Comparison of ENCODE assay signal across 21 cellular contexts in genomic region chr17:35953720-35954119, GRCh38. TPM values are rescaled to one million over a fixed set of nuclear protein-coding genes. Genes with fewer than 3 reads are reported as not detected.
DNase-seq lines count a peak whose midpoint lies in the region; ATAC-seq, FAIRE-seq and TF ChIP-seq lines count a peak whose summit lies in the region.
"Had no signal": no experiment of that assay in that cellular context is flagged by ENCODE, and none has a peak within 500 bp of the region (broad histone marks: within the 10 kb centered on the region; RNA-seq: fewer than 3 reads in every experiment).

No MANE protein-coding gene starts in this region.

- no peaks in the 10 kb centered on the region for H3K36me3 ChIP-seq in H1 (ENCODE audit: control insufficient read depth in 2 of 4, insufficient read depth in 4 of 4, low read length in 3 of 4)
- H3K36me3 ChIP-seq in neural progenitor cell = no peaks in the 10 kb centered on the region
- H3K36me3 ChIP-seq: HAP-1 had no signal

- H3F3A ChIP-seq in neural progenitor cell (ENCODE audit: low read depth) = no peaks in the 10 kb centered on the region

- H2BK5ac ChIP-seq in H9 (ENCODE audit: insufficient read length, low read length) (no peak overlapping the region), H1 (ENCODE audit: low read depth, low read length) (no peak overlapping the region)

- no peaks in the 10 kb centered on the region for H3K9me3 ChIP-seq in H9 (ENCODE audit: control insufficient read depth, low read depth, low read length)
- H3K9me3 ChIP-seq in H1 (ENCODE audit: insufficient read depth in 2 of 2, low read depth in 1 of 2, low read length in 1 of 2) = no peaks in the 10 kb centered on the region
- no peaks in the 10 kb centered on the region for H3K9me3 ChIP-seq in neural progenitor cell (ENCODE audit: low read depth)
- H3K9me3 ChIP-seq: HAP-1 had no signal

- H3K4me3 Mint-ChIP-seq in H9 (no peak overlapping the region), neural progenitor cell (no peak overlapping the region)
- H3K4me3 Mint-ChIP-seq: CD4-positive, alpha-beta memory T cell; HFFc6 had no signal

- peak overlapping the region; percentile 80 for H3K18ac ChIP-seq in H9 (ENCODE audit: insufficient read length, low read depth, low read length)
- H3K18ac ChIP-seq in H1 (ENCODE audit: extremely low read depth, low read length) = no peak overlapping the region

- no peak for TF ChIP-seq POLR2A in H1 (IDR thresholded peaks at IDR 0.05; ENCODE audit: control extremely low read depth in 1 of 2, low read depth in 2 of 2, low read length in 2 of 2)

- H3K27me3 ChIP-seq in H9 (ENCODE audit: insufficient read depth, low read length) (no peaks in the 10 kb centered on the region), H1 (replicated peaks in 1 of 4; ENCODE audit: control insufficient read depth in 3 of 4, extremely low read depth in 1 of 4, insufficient read depth in 3 of 4, low read length in 3 of 4) (no peaks in the 10 kb centered on the region), neural progenitor cell (no peaks in the 10 kb centered on the region)

- H3K27me3 Mint-ChIP-seq in H9 (ENCODE audit: low read depth) = peaks cover 6% of the 10 kb centered on the region
- H3K27me3 Mint-ChIP-seq in neural progenitor cell (ENCODE audit: insufficient read depth, low read depth) = peaks cover 3% of the 10 kb centered on the region

- H3K4me1 ChIP-seq in H9 (ENCODE audit: insufficient read depth, low read length) = no peaks in the 10 kb centered on the region; the same call in 1 of the 2 replicates
- H3K4me1 ChIP-seq in H1 (replicated peaks in 1 of 4; ENCODE audit: control insufficient read depth in 3 of 4, insufficient read depth in 4 of 4, low read length in 3 of 4) = peaks cover 0 to 7% (median 2%) of the 10 kb centered on the region in 4 experiments; a peak in 4 of 7 replicates
- peaks cover 10% of the 10 kb centered on the region for H3K4me1 ChIP-seq in neural progenitor cell
- H3K4me1 ChIP-seq: HAP-1 had no signal

- ATAC-seq in HG02798 (IDR thresholded peaks at IDR 0.05; ENCODE audit: poor library complexity, unreplicated experiment) (no peak), HG02588 (IDR thresholded peaks at IDR 0.05; ENCODE audit: unreplicated experiment) (no peak)

- H2BK20ac ChIP-seq in H9 (ENCODE audit: low read depth, low read length, poor library complexity, severe bottlenecking) (no peak overlapping the region), H1 (ENCODE audit: low read length) (no peak overlapping the region)

- H3K79me2 ChIP-seq in H9 (ENCODE audit: insufficient read depth, low read length) (no peaks in the 10 kb centered on the region), H1 (ENCODE audit: control insufficient read depth in 1 of 2, insufficient read depth in 2 of 2, low read length in 2 of 2) (no peaks in the 10 kb centered on the region), neural progenitor cell (ENCODE audit: low read depth) (no peaks in the 10 kb centered on the region)

- peak; percentile 53 for DNase-seq in H9
- DNase-seq in H1 (ENCODE audit: low read depth in 1 of 2, low spot score in 2 of 2) = peak in 1 of 2 experiments; percentile 58
- peak; percentile 24 for DNase-seq in neural progenitor cell (ENCODE audit: low spot score)
- DNase-seq in activated naive CD4-positive, alpha-beta T cell treated with anti-CD3 and anti-CD28 coated beads, Interleukin-2, amount 50 U/mL, for 16 hours = no peak
- DNase-seq: C1 segment of cervical spinal cord; Calu3; CD4-positive, alpha-beta memory T cell; COR-L47; DMS53; DMS79 treated with DMSO at 0.1 percent for 48 hours; HFFc6 had no signal

- H3K56ac ChIP-seq in H9 (ENCODE audit: insufficient read length, low read depth, low read length) (no peak overlapping the region), H1 (replicated peaks; ENCODE audit: insufficient read length, low read depth, low read length) (no peak overlapping the region)

- H3K23ac ChIP-seq in H9 (ENCODE audit: insufficient read length, low read depth, low read length) = no peak overlapping the region
- no peak overlapping the region for H3K23ac ChIP-seq in H1 (ENCODE audit: insufficient read length)

- no peaks in the 10 kb centered on the region for H3K9me3 Mint-ChIP-seq in H9
- H3K9me3 Mint-ChIP-seq in neural progenitor cell = no peaks in the 10 kb centered on the region
- H3K9me3 Mint-ChIP-seq: HFFc6 had no signal

- TF ChIP-seq CTCF in H9 (conservative IDR thresholded peaks at IDR 0.05) (no peak), H1 (IDR thresholded peaks at IDR 0.05; ENCODE audit: control extremely low read depth in 1 of 3, insufficient read depth in 1 of 3, low read depth in 1 of 3, low read length in 3 of 3) (no peak), neural progenitor cell (IDR thresholded peaks at IDR 0.05) (no peak)

- H3K36me3 Mint-ChIP-seq in H9 (ENCODE audit: insufficient read depth in 1 of 3, low read depth in 3 of 3) (no peaks in the 10 kb centered on the region), neural progenitor cell (no peaks in the 10 kb centered on the region)
- H3K36me3 Mint-ChIP-seq: CD4-positive, alpha-beta memory T cell had no signal

- POLR2A ChIA-PET in H1 (lab: Charles Lee; ENCODE audit: partially characterized antibody) = no interaction called here

- H3K14ac ChIP-seq in H9 (ENCODE audit: insufficient read depth, low read length) (peak overlapping the region; percentile 63), H1 (ENCODE audit: insufficient read length) (no peak overlapping the region)

- FAIRE-seq in H1 (lab: Jason Lieb, UNC) = no peak
- FAIRE-seq: G401.6, GM12892 had no signal

- TF ChIP-seq EP300 in H1 (IDR thresholded peaks at IDR 0.05; ENCODE audit: borderline replicate concordance in 1 of 2, low read depth in 2 of 2, low read length in 2 of 2) = no peak

- H3K79me1 ChIP-seq in H9 (ENCODE audit: insufficient read depth, low read depth, low read length, poor library complexity, severe bottlenecking) = no peaks in the 10 kb centered on the region
- H3K79me1 ChIP-seq in H1 (ENCODE audit: low read depth, low read length) = no peaks in the 10 kb centered on the region

- CTCF ChIA-PET in H1 (lab: Charles Lee; ENCODE audit: partially characterized antibody) = no interaction called here

- H3K9ac ChIP-seq in H9 (ENCODE audit: extremely low read depth, insufficient read length, low read length) (no peak overlapping the region), H1 (replicated peaks in 1 of 4; ENCODE audit: extremely low read depth in 1 of 4, low read depth in 3 of 4, low read length in 3 of 4) (no peak overlapping the region), neural progenitor cell (no peak overlapping the region)

- H3K4me3 ChIP-seq in H1 (ENCODE audit: extremely low read depth in 1 of 4, insufficient read depth in 2 of 4, low read depth in 3 of 4, low read length in 4 of 4) (no peak overlapping the region), neural progenitor cell (no peak overlapping the region)
- H3K4me3 ChIP-seq: HAP-1 had no signal

- no peak overlapping the region for H2AK5ac ChIP-seq in H9 (ENCODE audit: insufficient read length, low read length)
- H2AK5ac ChIP-seq in H1 (ENCODE audit: low read depth, low read length) = no peak overlapping the region

- TF ChIP-seq RAD21 in H1 (IDR thresholded peaks at IDR 0.05 in 1 of 2, conservative IDR thresholded peaks at IDR 0.05 in 1 of 2; ENCODE audit: low read depth in 2 of 2, low read length in 2 of 2) = no peak

- H4K8ac ChIP-seq in H9 (replicated peaks; ENCODE audit: insufficient read length, low read depth, low read length) = no peak overlapping the region
- peak overlapping the region; percentile 91 for H4K8ac ChIP-seq in H1 (ENCODE audit: extremely low read depth, insufficient read depth, low read length)

- H2BK15ac ChIP-seq in H9 (ENCODE audit: low read depth, low read length) = no peak overlapping the region; the same call in 1 of the 2 replicates
- H2BK15ac ChIP-seq in H1 (ENCODE audit: low read length) = no peak overlapping the region

- no peak overlapping the region for H4K5ac ChIP-seq in H9 (ENCODE audit: insufficient read length, low read depth, low read length)
- no peak overlapping the region for H4K5ac ChIP-seq in H1 (ENCODE audit: insufficient read length, low read depth, low read length)

- H2AFZ ChIP-seq in H9 (ENCODE audit: low read length) = no peak overlapping the region
- H2AFZ ChIP-seq in H1 (ENCODE audit: low read length) = peak overlapping the region; percentile 98
- peak overlapping the region; percentile 89 for H2AFZ ChIP-seq in neural progenitor cell (replicated peaks)

- H3K4me2 ChIP-seq in H9 (ENCODE audit: insufficient read depth, insufficient read length, low read length) (no peak overlapping the region), H1 (ENCODE audit: insufficient read depth in 1 of 2, low read depth in 2 of 2, low read length in 2 of 2) (peak overlapping the region; percentile 12 to 21; a peak in 1 of 4 replicates), neural progenitor cell (peak overlapping the region; percentile 39)

- WGBS in H9 (ENCODE audit: extremely low coverage, insufficient read length, low lambda C conversion rate) = no CpG with 5 or more reads among the region's 7 CpGs
- WGBS in H1 (ENCODE audit: extremely low coverage in 1 of 2, insufficient coverage in 1 of 2, insufficient read length in 1 of 2, insufficient replicate concordance in 2 of 2, low coverage in 1 of 2, low lambda C conversion rate in 2 of 2, missing lambda C conversion rate in 1 of 2), 2 experiments = 63% methylated on average over 7 of the region's 7 CpGs; no CpG with 5 or more reads in 1 of the 2 experiments

- H2BK12ac ChIP-seq in H9 (ENCODE audit: insufficient read length, low read depth, low read length) (no peak overlapping the region), H1 (ENCODE audit: low read depth, low read length) (no peak overlapping the region)

- no peak overlapping the region for H3K4ac ChIP-seq in H9 (ENCODE audit: low read depth, low read length)
- H3K4ac ChIP-seq in H1 (replicated peaks; ENCODE audit: insufficient read length, low read depth, low read length) = no peak overlapping the region

- H3K27ac ChIP-seq in H9 (ENCODE audit: insufficient read length, low read depth, low read length) (no peak overlapping the region), H1 (ENCODE audit: low read depth, low read length) (no peak overlapping the region), neural progenitor cell (no peak overlapping the region)

- H3K4me1 Mint-ChIP-seq in H9 (peaks cover 13 to 14% of the 10 kb centered on the region in 2 experiments), neural progenitor cell (peaks cover 6% of the 10 kb centered on the region)

- H3K27ac Mint-ChIP-seq in H9 (peak overlapping the region in 1 of 3 experiments; percentile 56; a peak in 1 of 7 replicates), neural progenitor cell (no peak overlapping the region)
- H3K27ac Mint-ChIP-seq: CD4-positive, alpha-beta memory T cell; HFFc6 had no signal

- H2BK120ac ChIP-seq in H9 (ENCODE audit: low read depth, low read length, poor library complexity, severe bottlenecking) (no peak overlapping the region), H1 (replicated peaks; ENCODE audit: low read depth, low read length) (no peak overlapping the region)

- no peak overlapping the region for H4K91ac ChIP-seq in H9 (ENCODE audit: insufficient read length, low read depth, low read length)
- no peak overlapping the region for H4K91ac ChIP-seq in H1 (replicated peaks; ENCODE audit: insufficient read length, low read length)

- H4K20me1 ChIP-seq in H9 (ENCODE audit: control insufficient read depth, insufficient read depth, insufficient read length) (no peaks in the 10 kb centered on the region), H1 (replicated peaks in 1 of 2; ENCODE audit: control insufficient read depth in 1 of 2, insufficient read depth in 2 of 2, low read length in 2 of 2) (no peaks in the 10 kb centered on the region), neural progenitor cell (ENCODE audit: low read depth) (no peaks in the 10 kb centered on the region)

- H3K23me2 ChIP-seq in H9 (ENCODE audit: insufficient read length, low read depth, low read length, poor library complexity, severe bottlenecking) = no peaks in the 10 kb centered on the region
- no peaks in the 10 kb centered on the region for H3K23me2 ChIP-seq in H1 (ENCODE audit: low read depth, low read length)

- no peak overlapping the region for H3T11ph ChIP-seq in H9 (ENCODE audit: low read length)

RNA-seq across cellular contexts. Expression of gene LYZL6, which starts 10.2 kb away (rescaled TPM):
- not detected in 2 replicates for total RNA-seq in H9 (2021)
- not detected in 2 replicates for total RNA-seq in H1 (2021; fragmentation: NEBNext Ultra II Directional; extraction: Animal tissue kit (Norgen Biotek cat#: 25700))
- polyA plus RNA-seq in H1 (2011; rRNA removed) = not detected in 2 replicates
- polyA plus RNA-seq in H1 (2011; cell fraction: cytosol; rRNA removed) = not detected
- polyA plus RNA-seq in H1 (2011; cell fraction: nucleus; rRNA removed) = not detected
- not detected in 4 replicates for polyA plus RNA-seq in H1 (2012, experiment 1 of 2)
- not detected for polyA plus RNA-seq in H1 (2012, experiment 2 of 2)
- polyA plus RNA-seq in H1 (2013, experiment 1 of 2) = not detected
- not detected for polyA plus RNA-seq in H1 (2013, experiment 2 of 2)
- not detected in 2 replicates for polyA minus RNA-seq in H1 (2011; rRNA and poly(A)+ RNA removed)
- not detected for polyA minus RNA-seq in H1 (2011; cell fraction: cytosol; rRNA and poly(A)+ RNA removed)
- polyA minus RNA-seq in H1 (2011; cell fraction: nucleus; rRNA and poly(A)+ RNA removed) = not detected
- not detected in 2 replicates for total RNA-seq in neural progenitor cell (ENCODE audit: low replicate concordance)
- total RNA-seq: A172; A673; Calu3; CD4-positive, alpha-beta memory T cell; Daoy; H4; HFFc6 had no signal
- polyA plus RNA-seq: BJ; CD4-positive, alpha-beta memory T cell had no signal

RNA-seq across cellular contexts. Expression of gene RDM1, which starts 23.1 kb away (rescaled TPM):
- 9.0 and 9.8 TPM in 2 replicates for total RNA-seq in H9 (2021)
- 4.8 and 7.3 TPM in 2 replicates for total RNA-seq in H1 (2021; fragmentation: NEBNext Ultra II Directional; extraction: Animal tissue kit (Norgen Biotek cat#: 25700))
- polyA plus RNA-seq in H1 (2011; rRNA removed) = 6.2 and 9.7 TPM in 2 replicates
- polyA plus RNA-seq in H1 (2011; cell fraction: cytosol; rRNA removed) = 8.3 TPM
- 7.1 TPM for polyA plus RNA-seq in H1 (2011; cell fraction: nucleus; rRNA removed)
- polyA plus RNA-seq in H1 (2012, experiment 1 of 2) = 7.5 to 11.1 TPM (median 8.2 TPM) in 4 replicates
- 3.4 TPM for polyA plus RNA-seq in H1 (2012, experiment 2 of 2)
- 5.0 TPM for polyA plus RNA-seq in H1 (2013, experiment 1 of 2)
- polyA plus RNA-seq in H1 (2013, experiment 2 of 2) = 4.1 TPM
- polyA minus RNA-seq in H1 (2011; rRNA and poly(A)+ RNA removed) = 4.7 and 5.0 TPM in 2 replicates
- polyA minus RNA-seq in H1 (2011; cell fraction: cytosol; rRNA and poly(A)+ RNA removed) = 7.6 TPM
- polyA minus RNA-seq in H1 (2011; cell fraction: nucleus; rRNA and poly(A)+ RNA removed) = 5.1 TPM
- 22.8 and 28.8 TPM in 2 replicates for total RNA-seq in neural progenitor cell (ENCODE audit: low replicate concordance)

RNA-seq across cellular contexts. Expression of gene CCL16, which starts 27.6 kb away (rescaled TPM):
- total RNA-seq in H9 (2021) (not detected in 2 replicates), neural progenitor cell (ENCODE audit: low replicate concordance) (not detected in 2 replicates)
- not detected in 2 replicates for total RNA-seq in H1 (2021; fragmentation: NEBNext Ultra II Directional; extraction: Animal tissue kit (Norgen Biotek cat#: 25700))
- polyA plus RNA-seq in H1 (2011; rRNA removed) = not detected in 2 replicates
- polyA plus RNA-seq in H1 (2011; cell fraction: cytosol; rRNA removed) = not detected
- polyA plus RNA-seq in H1 (2011; cell fraction: nucleus; rRNA removed) = not detected
- polyA plus RNA-seq in H1 (2012, experiment 1 of 2) = not detected in 4 replicates
- polyA plus RNA-seq in H1 (2012, experiment 2 of 2) = not detected
- not detected for polyA plus RNA-seq in H1 (2013, experiment 1 of 2)
- polyA plus RNA-seq in H1 (2013, experiment 2 of 2) = not detected
- polyA minus RNA-seq in H1 (2011; rRNA and poly(A)+ RNA removed) = not detected in 2 replicates
- polyA minus RNA-seq in H1 (2011; cell fraction: cytosol; rRNA and poly(A)+ RNA removed) = not detected
- polyA minus RNA-seq in H1 (2011; cell fraction: nucleus; rRNA and poly(A)+ RNA removed) = not detected
- total RNA-seq: A172; A673; Calu3; CD4-positive, alpha-beta memory T cell; Daoy; H4; HFFc6 had no signal
- polyA plus RNA-seq: BJ; CD4-positive, alpha-beta memory T cell had no signal

RNA-seq across cellular contexts. Expression of gene CCL14, which starts 32.8 kb away (rescaled TPM):
- total RNA-seq in H9 (2021) = not detected in 2 replicates
- total RNA-seq in H1 (2021; fragmentation: NEBNext Ultra II Directional; extraction: Animal tissue kit (Norgen Biotek cat#: 25700)) = not detected in 2 replicates
- not detected in 2 replicates for polyA plus RNA-seq in H1 (2011; rRNA removed)
- polyA plus RNA-seq in H1 (2011; cell fraction: cytosol; rRNA removed) = not detected
- not detected for polyA plus RNA-seq in H1 (2011; cell fraction: nucleus; rRNA removed)
- polyA plus RNA-seq in H1 (2012, experiment 1 of 2) = not detected in 4 replicates
- polyA plus RNA-seq in H1 (2012, experiment 2 of 2) = not detected
- polyA plus RNA-seq in H1 (2013, experiment 1 of 2) = not detected
- not detected for polyA plus RNA-seq in H1 (2013, experiment 2 of 2)
- polyA minus RNA-seq in H1 (2011; rRNA and poly(A)+ RNA removed) = not detected in 2 replicates
- polyA minus RNA-seq in H1 (2011; cell fraction: cytosol; rRNA and poly(A)+ RNA removed) = not detected
- not detected for polyA minus RNA-seq in H1 (2011; cell fraction: nucleus; rRNA and poly(A)+ RNA removed)
- not detected in 2 replicates for total RNA-seq in neural progenitor cell (ENCODE audit: low replicate concordance)
- total RNA-seq: A172; A673; Calu3; CD4-positive, alpha-beta memory T cell; Daoy; H4; HFFc6 had no signal
- polyA plus RNA-seq: BJ; CD4-positive, alpha-beta memory T cell had no signal

RNA-seq across cellular contexts. Expression of gene CCL15, which starts 47.6 kb away (rescaled TPM):
- total RNA-seq in H9 (2021) (not detected in 2 replicates), neural progenitor cell (ENCODE audit: low replicate concordance) (not detected in 2 replicates)
- total RNA-seq in H1 (2021; fragmentation: NEBNext Ultra II Directional; extraction: Animal tissue kit (Norgen Biotek cat#: 25700)) = not detected in 2 replicates
- not detected in 2 replicates for polyA plus RNA-seq in H1 (2011; rRNA removed)
- polyA plus RNA-seq in H1 (2011; cell fraction: cytosol; rRNA removed) = not detected
- not detected for polyA plus RNA-seq in H1 (2011; cell fraction: nucleus; rRNA removed)
- not detected in 4 replicates for polyA plus RNA-seq in H1 (2012, experiment 1 of 2)
- polyA plus RNA-seq in H1 (2012, experiment 2 of 2) = not detected
- not detected for polyA plus RNA-seq in H1 (2013, experiment 1 of 2)
- polyA plus RNA-seq in H1 (2013, experiment 2 of 2) = not detected
- polyA minus RNA-seq in H1 (2011; rRNA and poly(A)+ RNA removed) = not detected in 2 replicates
- polyA minus RNA-seq in H1 (2011; cell fraction: cytosol; rRNA and poly(A)+ RNA removed) = not detected
- not detected for polyA minus RNA-seq in H1 (2011; cell fraction: nucleus; rRNA and poly(A)+ RNA removed)
- total RNA-seq: A172; A673; Calu3; CD4-positive, alpha-beta memory T cell; Daoy; H4; HFFc6 had no signal
- polyA plus RNA-seq: BJ; CD4-positive, alpha-beta memory T cell had no signal
